Comparison of ENCODE assay signal across 9 cellular contexts in genomic region chr5:177312649-177313181, GRCh38. TPM values are rescaled to one million over a fixed set of nuclear protein-coding genes. Genes with fewer than 3 reads are reported as not detected.
DNase-seq lines count a peak whose midpoint lies in the region; ATAC-seq and TF ChIP-seq lines count a peak whose summit lies in the region.
"Had no signal": no experiment of that assay in that cellular context is flagged by ENCODE, and none has a peak within 500 bp of the region (broad histone marks: within the 10 kb centered on the region; RNA-seq: fewer than 3 reads in every experiment).

No MANE protein-coding gene starts in this region.

- H3K9me3 ChIP-seq in HUES48 (ENCODE audit: control insufficient read depth, insufficient read depth, low read length) (no peaks in the 10 kb centered on the region), stomach (no peaks in the 10 kb centered on the region)
- H3K9me3 ChIP-seq: ovary had no signal

- H3K9ac ChIP-seq in HUES48 (ENCODE audit: low read depth, low read length) = no peak overlapping the region; the same call in 1 of the 2 replicates

- peaks cover 17% of the 10 kb centered on the region for H3K36me3 Mint-ChIP-seq in activated CD8-positive, alpha-beta memory T cell treated with anti-CD3 and anti-CD28 coated beads, Interleukin-2, amount 10 ng/mL, durations not matched to agents 7 days and 5 days
- peaks cover 2% of the 10 kb centered on the region; the same call in 1 of the 2 replicates for H3K36me3 Mint-ChIP-seq in WTC11

- H3K4me3 Mint-ChIP-seq in activated CD8-positive, alpha-beta memory T cell treated with anti-CD3 and anti-CD28 coated beads, Interleukin-2, amount 10 ng/mL, durations not matched to agents 7 days and 5 days = peak overlapping the region; percentile 97
- H3K4me3 Mint-ChIP-seq in WTC11 = peak overlapping the region; percentile 64

- ATAC-seq in activated CD8-positive, alpha-beta memory T cell treated with anti-CD3 and anti-CD28 coated beads, Interleukin-2, amount 10 ng/mL, durations not matched to agents 7 days and 5 days = peak; percentile 34
- ATAC-seq in GM21515 (IDR thresholded peaks at IDR 0.05; ENCODE audit: unreplicated experiment) (peak; percentile 35), WTC11 (peak; percentile 4)

- WGBS in stomach, 5 donors = 1 to 12% (median 4%) methylated on average over 11 to 19 of the region's 19 CpGs

- peaks cover 9% of the 10 kb centered on the region; the same call in 1 of the 2 replicates for H3K4me1 ChIP-seq in HUES48 (ENCODE audit: control insufficient read depth, insufficient read depth, low read length)
- H3K4me1 ChIP-seq in stomach = peaks cover 24 to 55% (median 42%) of the 10 kb centered on the region in 4 donors

- TF ChIP-seq EP300 in stomach (IDR thresholded peaks at IDR 0.05) = no peak

- TF ChIP-seq CTCF in WTC11 (IDR thresholded peaks at IDR 0.05) = no peak
- TF ChIP-seq CTCF in stomach (IDR thresholded peaks at IDR 0.05) = no peak

- H3K4me3 ChIP-seq in HUES48 (ENCODE audit: low read depth, low read length) (peak overlapping the region; percentile 62), iPS-11a (ENCODE audit: low read depth, low read length) (peak overlapping the region; percentile 44), stomach (peak overlapping the region; percentile 46 to 73 (median 62))

- intact Hi-C loops in stomach (cut with DNase I; ENCODE audit: low total_unique reads) = no loop called here

- POLR2A ChIA-PET in WTC11 (lab: Charles Lee) = interaction anchor here (0.6 to 2.3 kb wide), 4 partner anchors 9 to 114 kb away, joined by 3 to 8 read pairs (median 4); partner anchors contain the start of genes GRK6, PRELID1 and RAB24

- H3K36me3 ChIP-seq in HUES48 (ENCODE audit: control insufficient read depth, insufficient read depth, low read length) (no peaks in the 10 kb centered on the region), stomach (peaks cover 0 to 8% (median 3%) of the 10 kb centered on the region in 4 donors)
- H3K36me3 ChIP-seq: ovary had no signal

- H3K27me3 ChIP-seq in HUES48 (ENCODE audit: control insufficient read depth, insufficient read depth, low read length) (no peaks in the 10 kb centered on the region), stomach (no peaks in the 10 kb centered on the region)
- H3K27me3 ChIP-seq: ovary had no signal

- H3K27ac Mint-ChIP-seq in activated CD8-positive, alpha-beta memory T cell treated with anti-CD3 and anti-CD28 coated beads, Interleukin-2, amount 10 ng/mL, durations not matched to agents 7 days and 5 days = peak overlapping the region; percentile 95
- peak overlapping the region; percentile 32; the same call in 1 of the 2 replicates for H3K27ac Mint-ChIP-seq in WTC11

- H3K9me3 Mint-ChIP-seq in activated CD8-positive, alpha-beta memory T cell treated with anti-CD3 and anti-CD28 coated beads, Interleukin-2, amount 10 ng/mL, durations not matched to agents 7 days and 5 days (ENCODE audit: low read depth) = no peaks in the 10 kb centered on the region
- H3K9me3 Mint-ChIP-seq in WTC11 = no peaks in the 10 kb centered on the region

- H3K27me3 Mint-ChIP-seq in activated CD8-positive, alpha-beta memory T cell treated with anti-CD3 and anti-CD28 coated beads, Interleukin-2, amount 10 ng/mL, durations not matched to agents 7 days and 5 days = no peaks in the 10 kb centered on the region
- no peaks in the 10 kb centered on the region for H3K27me3 Mint-ChIP-seq in WTC11 (ENCODE audit: low read depth)

- H3K27ac ChIP-seq in HUES48 (ENCODE audit: low read depth, low read length) = peak overlapping the region; percentile 74
- peak overlapping the region in 2 of 5 donors; percentile 10 to 78 for H3K27ac ChIP-seq in stomach
- H3K27ac ChIP-seq: ovary had no signal

- TF ChIP-seq POLR2A in stomach (IDR thresholded peaks at IDR 0.05) = no peak

- H3K4me1 Mint-ChIP-seq in activated CD8-positive, alpha-beta memory T cell treated with anti-CD3 and anti-CD28 coated beads, Interleukin-2, amount 10 ng/mL, durations not matched to agents 7 days and 5 days = peaks cover 58% of the 10 kb centered on the region
- H3K4me1 Mint-ChIP-seq in WTC11 = peaks cover 18% of the 10 kb centered on the region

- peak; percentile 84 for DNase-seq in activated CD8-positive, alpha-beta memory T cell treated with anti-CD3 and anti-CD28 coated beads, Interleukin-2, amount 10 ng/mL, durations not matched to agents 7 days and 5 days
- DNase-seq in activated CD8-positive, alpha-beta memory T cell treated with anti-CD3 and anti-CD28 coated beads, Interleukin-2, amount 50 U/mL, for 4 hours = no peak
- DNase-seq in WTC11 (ENCODE audit: low spot score) (peak; percentile 55), stomach (no peak), NCI-H1694 treated with DMSO at 0.1 percent for 48 hours (lab: John Stamatoyannopoulos, UW) (no peak)

- CTCF ChIA-PET in activated CD8-positive, alpha-beta memory T cell treated with anti-CD3 and anti-CD28 coated beads, Interleukin-2, amount 10 ng/mL, durations not matched to agents 7 days and 5 days (lab: Charles Lee) = interaction anchor here (0.7 to 8.1 kb wide), 25 partner anchors 9 to 199 kb away, joined by 3 to 79 read pairs (median 5); partner anchors contain the start of genes GRK6, LMAN2, PDLIM7 and PRELID1
- CTCF ChIA-PET in WTC11 (lab: Charles Lee) = interaction anchor here (0.5 to 4.5 kb wide), 20 partner anchors 11 to 201 kb away, joined by 3 to 91 read pairs (median 6); partner anchors contain the start of genes PDLIM7 and PRR7

TF ChIP-seq in WTC11, 78 proteins besides CTCF, POLR2A, EP300 and RAD21 (continues in another document):
- TF ChIP-seq ESRRA (CRISPR knock-in tag; IDR thresholded peaks at IDR 0.05; ENCODE audit: borderline replicate concordance) (no peak), FOXP1 (CRISPR knock-in tag; IDR thresholded peaks at IDR 0.05; ENCODE audit: borderline replicate concordance) (no peak), KAT7 (CRISPR knock-in tag; IDR thresholded peaks at IDR 0.05; ENCODE audit: borderline replicate concordance) (no peak), CREB1 (CRISPR knock-in tag; IDR thresholded peaks at IDR 0.05) (no peak), SMAD4 (CRISPR knock-in tag; IDR thresholded peaks at IDR 0.05) (no peak)
- TF ChIP-seq, protein P1, sequence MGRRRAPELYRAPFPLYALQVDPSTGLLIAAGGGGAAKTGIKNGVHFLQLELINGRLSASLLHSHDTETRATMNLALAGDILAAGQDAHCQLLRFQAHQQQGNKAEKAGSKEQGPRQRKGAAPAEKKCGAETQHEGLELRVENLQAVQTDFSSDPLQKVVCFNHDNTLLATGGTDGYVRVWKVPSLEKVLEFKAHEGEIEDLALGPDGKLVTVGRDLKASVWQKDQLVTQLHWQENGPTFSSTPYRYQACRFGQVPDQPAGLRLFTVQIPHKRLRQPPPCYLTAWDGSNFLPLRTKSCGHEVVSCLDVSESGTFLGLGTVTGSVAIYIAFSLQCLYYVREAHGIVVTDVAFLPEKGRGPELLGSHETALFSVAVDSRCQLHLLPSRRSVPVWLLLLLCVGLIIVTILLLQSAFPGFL (CRISPR knock-in tag; IDR thresholded peaks at IDR 0.05; ENCODE audit: borderline replicate concordance) = no peak
- TF ChIP-seq, protein P2, sequence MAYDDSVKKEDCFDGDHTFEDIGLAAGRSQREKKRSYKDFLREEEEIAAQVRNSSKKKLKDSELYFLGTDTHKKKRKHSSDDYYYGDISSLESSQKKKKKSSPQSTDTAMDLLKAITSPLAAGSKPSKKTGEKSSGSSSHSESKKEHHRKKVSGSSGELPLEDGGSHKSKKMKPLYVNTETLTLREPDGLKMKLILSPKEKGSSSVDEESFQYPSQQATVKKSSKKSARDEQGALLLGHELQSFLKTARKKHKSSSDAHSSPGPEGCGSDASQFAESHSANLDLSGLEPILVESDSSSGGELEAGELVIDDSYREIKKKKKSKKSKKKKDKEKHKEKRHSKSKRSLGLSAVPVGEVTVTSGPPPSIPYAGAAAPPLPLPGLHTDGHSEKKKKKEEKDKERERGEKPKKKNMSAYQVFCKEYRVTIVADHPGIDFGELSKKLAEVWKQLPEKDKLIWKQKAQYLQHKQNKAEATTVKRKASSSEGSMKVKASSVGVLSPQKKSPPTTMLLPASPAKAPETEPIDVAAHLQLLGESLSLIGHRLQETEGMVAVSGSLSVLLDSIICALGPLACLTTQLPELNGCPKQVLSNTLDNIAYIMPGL (CRISPR knock-in tag; IDR thresholded peaks at IDR 0.05) = no peak

RNA-seq across cellular contexts. Expression of gene MXD3, which starts 1.0 kb away (rescaled TPM):
- total RNA-seq in activated CD8-positive, alpha-beta memory T cell treated with anti-CD3 and anti-CD28 coated beads, Interleukin-2, amount 10 ng/mL, durations not matched to agents 7 days and 5 days = 100 to 1,000 TPM in 1 of 2 experiments, 10 to 100 TPM in 1; 60.2 to 117 TPM
- total RNA-seq in WTC11 (2021) (16.9 to 25.7 TPM (median 18.8 TPM) in 3 replicates), stomach (10 to 100 TPM in 4 of 5 donors, 1 to 10 TPM in 1; 6.8 to 86.9 (median 25.0) TPM)
- polyA plus RNA-seq in stomach = 10 to 100 TPM in 2 of 3 donors, 1 to 10 TPM in 1; 7.6 to 17.8 (median 15.0) TPM

RNA-seq across cellular contexts. Expression of gene PRELID1, which starts 9.1 kb away (rescaled TPM):
- total RNA-seq in activated CD8-positive, alpha-beta memory T cell treated with anti-CD3 and anti-CD28 coated beads, Interleukin-2, amount 10 ng/mL, durations not matched to agents 7 days and 5 days = 100 to 1,000 TPM; 173 to 228 TPM
- total RNA-seq in WTC11 (2021) = 235 to 273 TPM (median 245 TPM) in 3 replicates
- 100 to 1,000 TPM in 3 of 5 donors, 10 to 100 TPM in 2; 82.4 to 201 (median 127) TPM for total RNA-seq in stomach
- 100 to 1,000 TPM; 140 to 177 (median 171) TPM for polyA plus RNA-seq in stomach

RNA-seq across cellular contexts. Expression of gene RAB24, which starts 9.2 kb away (rescaled TPM):
- total RNA-seq in activated CD8-positive, alpha-beta memory T cell treated with anti-CD3 and anti-CD28 coated beads, Interleukin-2, amount 10 ng/mL, durations not matched to agents 7 days and 5 days = 10 to 100 TPM; 40.5 to 50.8 TPM
- total RNA-seq in WTC11 (2021) (37.0 to 40.2 TPM (median 38.0 TPM) in 3 replicates), stomach (10 to 100 TPM in 4 of 5 donors, 1 to 10 TPM in 1; 1.8 to 87.2 (median 12.3) TPM)
- polyA plus RNA-seq in stomach = 10 to 100 TPM; 31.5 to 65.3 (median 33.7) TPM

RNA-seq across cellular contexts. Expression of gene LMAN2, which starts 38.8 kb away (rescaled TPM):
- 100 to 1,000 TPM; 133 to 140 TPM for total RNA-seq in activated CD8-positive, alpha-beta memory T cell treated with anti-CD3 and anti-CD28 coated beads, Interleukin-2, amount 10 ng/mL, durations not matched to agents 7 days and 5 days
- 141 to 162 TPM (median 147 TPM) in 3 replicates for total RNA-seq in WTC11 (2021)
- 100 to 1,000 TPM in 3 of 5 donors, 10 to 100 TPM in 2; 73.5 to 621 (median 187) TPM for total RNA-seq in stomach
- 100 to 1,000 TPM in 1 of 3 donors, 10 to 100 TPM in 2; 92.9 to 135 (median 98.0) TPM for polyA plus RNA-seq in stomach

RNA-seq across cellular contexts. Expression of gene RGS14, which starts 45.0 kb away (rescaled TPM):
- total RNA-seq in activated CD8-positive, alpha-beta memory T cell treated with anti-CD3 and anti-CD28 coated beads, Interleukin-2, amount 10 ng/mL, durations not matched to agents 7 days and 5 days = 10 to 100 TPM; 52.3 to 93.0 TPM
- total RNA-seq in WTC11 (2021) (60.4 to 74.6 TPM (median 64.6 TPM) in 3 replicates), stomach (100 to 1,000 TPM in 1 of 5 donors, 10 to 100 TPM in 1, 1 to 10 TPM in 2, not detected in 1; 4.2 to 100 (median 12.5) TPM)
- polyA plus RNA-seq in stomach = 10 to 100 TPM; 19.0 to 34.3 (median 26.9) TPM

Comparison
In these comparisons a context has a peak if more than half of its experiments do, and no peak if none do; other contexts are left out.
1. DNase-seq: peak in activated CD8-positive, alpha-beta memory T cell treated with anti-CD3 and anti-CD28 coated beads, Interleukin-2, amount 10 ng/mL, durations not matched to agents 7 days and 5 days (single experiment) and WTC11 (single experiment); none in activated CD8-positive, alpha-beta memory T cell treated with anti-CD3 and anti-CD28 coated beads, Interleukin-2, amount 50 U/mL, for 4 hours (single experiment), stomach (single experiment) and NCI-H1694 treated with DMSO at 0.1 percent for 48 hours (single experiment).
2. Peak in every context shown above with its lines, with median percentiles within 50 percentile points of each other: ATAC-seq and H3K4me3 ChIP-seq.